Comparison of ENCODE assay signal across 22 cellular contexts in genomic region chr9:100038472-100038871, GRCh38.
DNase-seq lines count a peak whose midpoint lies in the region; ATAC-seq, FAIRE-seq and TF ChIP-seq lines count a peak whose summit lies in the region.
"Had no signal": no experiment of that assay in that cellular context is flagged by ENCODE, and none has a peak within 500 bp of the region (broad histone marks: within the 10 kb centered on the region; RNA-seq: fewer than 3 reads in every experiment).

No MANE protein-coding gene starts in this region.

- intact Hi-C loops in K562 (cut with micrococcal nuclease): no loop called here

- H2AFZ ChIP-seq in K562 (ENCODE audit: low read depth, low read length) (no peak overlapping the region), Karpas-422 (ENCODE audit: low read length) (no peak overlapping the region)

- in situ Hi-C loops in K562 (cut with MboI): loop anchor here (25.0 kb wide), 1 partner anchor 549 kb away; the partner anchor contains the start of gene CAVIN4

- H3K79me2 ChIP-seq in K562 (ENCODE audit: control insufficient read depth, insufficient read depth, low read length) (peaks cover 52% of the 10 kb centered on the region), Karpas-422 (ENCODE audit: low read length) (peaks cover 93% of the 10 kb centered on the region)

- no peak for ATAC-seq in K562
- ATAC-seq in naive B cell (ENCODE audit: low read depth in 2 of 2): no peak
- ATAC-seq in GM19397 (IDR thresholded peaks at IDR 0.05; ENCODE audit: unreplicated experiment): no peak
- ATAC-seq: CD8-positive, alpha-beta T cell had no signal

- no peak for TF ChIP-seq CTCF in HEK293 (tag by site-specific recombination; IDR thresholded peaks at IDR 0.05)
- TF ChIP-seq CTCF in K562 (IDR thresholded peaks at IDR 0.05 in 2 of 3, conservative IDR thresholded peaks at IDR 0.05 in 1 of 3; ENCODE audit: insufficient read depth in 2 of 3, low read depth in 1 of 3, low read length in 3 of 3): no peak

- TF ChIP-seq RAD21 in K562 (CRISPR knock-in tag; conservative IDR thresholded peaks at IDR 0.05 in 1 of 2, IDR thresholded peaks at IDR 0.05 in 1 of 2): no peak

- H3K4me1 Mint-ChIP-seq in naive B cell: peaks cover 52 to 67% (median 55%) of the 10 kb centered on the region in 3 donors

- no peak for TF ChIP-seq EP300 in K562 (IDR thresholded peaks at IDR 0.05; ENCODE audit: low read length)

- no peaks in the 10 kb centered on the region for H3K27me3 Mint-ChIP-seq in naive B cell
- H3K27me3 Mint-ChIP-seq: B cell; CD4-positive, alpha-beta T cell had no signal

- no peaks in the 10 kb centered on the region for H3K9me2 ChIP-seq in Karpas-422 (replicated peaks; ENCODE audit: insufficient read depth, low read length)

- H3K36me3 Mint-ChIP-seq in naive B cell: peaks cover 45 to 46% of the 10 kb centered on the region in 2 donors

- H3K9me3 ChIP-seq in HEK293 (ENCODE audit: control insufficient read depth, insufficient read depth, low read depth, low read length) (no peaks in the 10 kb centered on the region), K562 (replicated peaks; ENCODE audit: control insufficient read depth, insufficient read depth, low read depth, low read length) (peaks cover 2% of the 10 kb centered on the region; the same call in 1 of the 2 replicates), Karpas-422 (ENCODE audit: low read length) (no peaks in the 10 kb centered on the region)
- H3K9me3 ChIP-seq: Caco-2 had no signal

- H3K4me1 ChIP-seq in HEK293 (ENCODE audit: control insufficient read depth, insufficient read depth, low read length): no peaks in the 10 kb centered on the region
- peaks cover 0 to 9% of the 10 kb centered on the region in 2 experiments; a peak in 3 of 5 replicates for H3K4me1 ChIP-seq in K562 (replicated peaks in 1 of 2; ENCODE audit: control insufficient read depth in 2 of 2, insufficient read depth in 2 of 2, low read length in 2 of 2)
- H3K4me1 ChIP-seq in Karpas-422 (ENCODE audit: low read length): no peaks in the 10 kb centered on the region
- H3K4me1 ChIP-seq: Caco-2 had no signal

- no peak for FAIRE-seq in K562 (lab: Jason Lieb, UNC)
- FAIRE-seq: A204.1, D721Med, GM12891, GM19239 had no signal

- CTCF ChIA-PET in HEK293 (lab: Yijun Ruan, JAX): interaction anchor here (1.1 kb wide), 1 partner anchor 22 kb away, joined by 3 read pairs; no protein-coding TSS in a partner anchor
- CTCF ChIA-PET in K562 (lab: Yijun Ruan, JAX; ENCODE audit: low intra/inter-chr PET ratio): no interaction called here

- no peaks in the 10 kb centered on the region for H3K27me3 ChIP-seq in K562 (ENCODE audit: control insufficient read depth in 2 of 2, insufficient read depth in 2 of 2, low read length in 2 of 2)
- no peaks in the 10 kb centered on the region for H3K27me3 ChIP-seq in Karpas-422 (ENCODE audit: low read length)
- H3K27me3 ChIP-seq: BLaER1 treated with 17β-estradiol and CSF1 and Interleukin-3, amounts not matched to agents 10 nM and 100 nM had no signal

- POLR2A ChIA-PET in HEK293 (lab: Yijun Ruan, JAX) (no interaction called here), K562 (lab: Yijun Ruan, JAX) (no interaction called here)

- no peak overlapping the region for H3K4me3 Mint-ChIP-seq in naive B cell
- H3K4me3 Mint-ChIP-seq: B cell; CD4-positive, alpha-beta T cell; CD8-positive, alpha-beta T cell had no signal

- BruUV-seq in K562 (replicated peaks; lab: Mats Ljungman, UMichigan): no TSS peak

- peaks cover 2 to 19% (median 6%) of the 10 kb centered on the region in 7 donors for H3K9me3 Mint-ChIP-seq in naive B cell

- no peak overlapping the region for H3K27ac ChIP-seq in HEK293 (ENCODE audit: extremely low read depth, low read depth, low read length)
- no peak overlapping the region for H3K27ac ChIP-seq in K562 (ENCODE audit: extremely low read depth, low read depth, low read length)
- H3K27ac ChIP-seq in Karpas-422 (ENCODE audit: low read length): no peak overlapping the region
- H3K27ac ChIP-seq: BLaER1 treated with 17β-estradiol and CSF1 and Interleukin-3, amounts not matched to agents 10 nM and 100 nM; C4-2B had no signal

- H3K9ac ChIP-seq in K562 (ENCODE audit: insufficient read depth in 1 of 2, low read depth in 2 of 2, low read length in 2 of 2): no peak overlapping the region
- no peak overlapping the region for H3K9ac ChIP-seq in Karpas-422 (ENCODE audit: low read length)
- H3K9ac ChIP-seq: BLaER1 treated with 17β-estradiol and CSF1 and Interleukin-3, amounts not matched to agents 10 nM and 100 nM had no signal

- H3K4me3 ChIP-seq in HEK293 (ENCODE audit: low read depth, low read length) (no peak overlapping the region), K562 (no peak overlapping the region), Karpas-422 (ENCODE audit: low read length) (no peak overlapping the region)
- H3K4me3 ChIP-seq: BLaER1 treated with 17β-estradiol and CSF1 and Interleukin-3, amounts not matched to agents 10 nM and 100 nM had no signal

- H3K4me2 ChIP-seq in K562 (ENCODE audit: insufficient read depth, low read length) (no peak overlapping the region), Karpas-422 (ENCODE audit: low read depth, low read length, poor library complexity, severe bottlenecking) (no peak overlapping the region)
- H3K4me2 ChIP-seq: BLaER1 treated with 17β-estradiol and CSF1 and Interleukin-3, amounts not matched to agents 10 nM and 100 nM had no signal

- no peak for TF ChIP-seq POLR2A in K562 (conservative IDR thresholded peaks at IDR 0.05)

- WGBS in K562 (ENCODE audit: insufficient coverage, low coverage, missing lambda C conversion rate): 88% methylated on average over 1 of the region's 1 CpG

- H3K27ac Mint-ChIP-seq in naive B cell: peak overlapping the region in 4 of 6 donors; percentile 3 to 90 (median 27)
- H3K27ac Mint-ChIP-seq: B cell; CD4-positive, alpha-beta T cell; CD8-positive, alpha-beta T cell had no signal

- no peaks in the 10 kb centered on the region for H4K20me1 ChIP-seq in K562 (replicated peaks; ENCODE audit: control insufficient read depth, insufficient read depth, low read length)
- H4K20me1 ChIP-seq in Karpas-422 (ENCODE audit: insufficient read depth, low read depth, low read length): no peaks in the 10 kb centered on the region

- H3K36me3 ChIP-seq in HEK293 (ENCODE audit: control insufficient read depth in 2 of 2, insufficient read depth in 1 of 2, low read length in 2 of 2) (peaks cover 3 to 4% of the 10 kb centered on the region in 2 experiments; a peak in 2 of 3 replicates), K562 (ENCODE audit: control insufficient read depth, insufficient read depth, low read length) (peaks cover 6% of the 10 kb centered on the region; the same call in 1 of the 3 replicates), Karpas-422 (ENCODE audit: insufficient read depth, low read length) (no peaks in the 10 kb centered on the region; the same call in 1 of the 2 replicates)

- H3K9me1 ChIP-seq in K562 (ENCODE audit: control insufficient read depth, insufficient read depth, low read length): no peaks in the 10 kb centered on the region

- DNase-seq in K562 (ENCODE audit: extremely low read depth in 1 of 4, low spot score in 3 of 4): no peak
- DNase-seq in naive B cell: no peak
- no peak for DNase-seq in AG08395 (ENCODE audit: low spot score)
- DNase-seq in Karpas-422: no peak
- DNase-seq: 8988T; ACHN; AML-193; Caco-2; Calu3; CD4-positive, alpha-beta T cell; CD8-positive, alpha-beta T cell; DMS79 treated with DMSO at 0.1 percent for 48 hours; GF-D8 had no signal

TF ChIP-seq in HEK293, 187 proteins besides CTCF, POLR2A, EP300 and RAD21:
- TF ChIP-seq ZNF404 (tag by site-specific recombination; IDR thresholded peaks at IDR 0.05): no peak
- TF ChIP-seq SETDB1 (IDR thresholded peaks at IDR 0.05; ENCODE audit: insufficient read length, low read length): peak; percentile 38
TF ChIP-seq in HEK293: peak in this region for 1.

TF ChIP-seq in K562, 482 proteins besides CTCF, POLR2A, EP300 and RAD21:
- peak; percentile 81 for TF ChIP-seq ZNF354B (CRISPR knock-in tag; IDR thresholded peaks at IDR 0.05)
- TF ChIP-seq ZNF586 (CRISPR knock-in tag; conservative IDR thresholded peaks at IDR 0.05): no peak
- peak; percentile 96 for TF ChIP-seq ZNF507 (tag; conservative IDR thresholded peaks at IDR 0.05)

Comparison
In these comparisons a context has a peak if more than half of its experiments do, and no peak if none do; other contexts are left out.
1. Of the 44 proteins assayed by ChIP-seq in both K562 and HEK293: peak only in K562: none; only in HEK293: SETDB1; in both: none; in neither: 43.